1 cellular context compared by ENCODE assay signal in genomic region chr1:240803151-240803550, GRCh38.
A peak's percentile ranks its signal among the peaks of the same experiment; 100 is the strongest.
TF ChIP-seq lines count a peak whose summit lies in the region.

No MANE protein-coding gene starts in this region.

TF ChIP-seq in A549, 52 proteins besides CTCF, POLR2A, EP300 and RAD21:
- TF ChIP-seq HOXB5 (CRISPR knock-in tag; IDR thresholded peaks at IDR 0.05) (no peak), ZC3H11A (IDR thresholded peaks at IDR 0.05) (no peak), CBX2 (IDR thresholded peaks at IDR 0.05; ENCODE audit: borderline replicate concordance, low read depth) (no peak), JUNB (IDR thresholded peaks at IDR 0.05) (peak; percentile 67), GATA3 (IDR thresholded peaks at IDR 0.05; ENCODE audit: borderline replicate concordance) (peak; percentile 15; the same call in 1 of the 2 replicates), FOSL2 (IDR thresholded peaks at IDR 0.05) (peak; percentile 66), FOSL2 (CRISPR knock-in tag; IDR thresholded peaks at IDR 0.05) (peak; percentile 40)
